Comparison of ENCODE assay signal across 21 cellular contexts in the genomic region with DNA sequence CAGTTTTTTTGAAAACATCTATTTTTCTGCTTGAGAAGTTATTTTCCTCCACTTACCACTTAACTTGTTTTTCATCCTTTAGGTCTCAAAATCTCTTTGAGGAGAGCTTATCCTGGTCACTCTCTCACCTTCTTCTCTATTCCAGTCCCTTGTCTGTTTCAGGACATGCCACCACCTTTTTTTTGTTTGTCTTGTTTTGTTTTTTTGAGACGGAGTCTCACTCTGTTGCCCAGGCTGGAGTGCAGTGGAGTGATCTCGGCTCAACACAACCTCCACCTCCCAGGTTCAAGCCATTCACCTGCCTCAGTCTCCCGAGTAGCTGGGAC. TPM values are rescaled to one million over a fixed set of nuclear protein-coding genes. Genes with fewer than 3 reads are reported as not detected.
A peak's percentile ranks its signal among the peaks of the same experiment; 100 is the strongest.
DNase-seq lines count a peak whose midpoint lies in the region; ATAC-seq, FAIRE-seq and TF ChIP-seq lines count a peak whose summit lies in the region.
"Had no signal": no experiment of that assay in that cellular context is flagged by ENCODE, and none has a peak within 500 bp of the region (broad histone marks: within the 10 kb centered on the region; RNA-seq: fewer than 3 reads in every experiment).

No MANE protein-coding gene starts in this region.

- in situ Hi-C loops in HepG2 (cut with HindIII; ENCODE audit: extremely low pct_ligation_motif_present, low pct_unique_long_range_greater_than_20kb), result no loop called here

- H3K27ac ChIP-seq in HepG2 (ENCODE audit: extremely low read length, insufficient read depth, low read length) (peak overlapping the region; percentile 83), right lobe of liver (peak overlapping the region in 1 of 3 donors; percentile 39), osteoblast (ENCODE audit: low read depth, low read length) (peak overlapping the region; percentile 69)
- no peak overlapping the region for H3K27ac ChIP-seq in CD4-positive, alpha-beta T cell (ENCODE audit: low read depth, low read length)
- H3K27ac ChIP-seq: C4-2B, Peyer's patch had no signal

- no TSS peak for BruUV-seq in HepG2 (replicated peaks; lab: Mats Ljungman, UMichigan)

- CTCF ChIA-PET in HepG2 (lab: Yijun Ruan, JAX; ENCODE audit: low intra/inter-chr PET ratio, low total read pairs), result no interaction called here
- CTCF ChIA-PET in CD4-positive, alpha-beta T cell (lab: Charles Lee), result no interaction called here

- TF ChIP-seq POLR2A in HepG2 (IDR thresholded peaks at IDR 0.05; ENCODE audit: insufficient read depth in 1 of 2, low read depth in 2 of 2, low read length in 2 of 2) (no peak), right lobe of liver (IDR thresholded peaks at IDR 0.05) (no peak)

- 91% methylated on average over 3 of the region's 3 CpGs for WGBS in HepG2 (ENCODE audit: low lambda C conversion rate)
- whole genome bisulfite sequencing in right lobe of liver (ENCODE audit: insufficient coverage, low coverage, low lambda C conversion rate, missing lambda C conversion rate), result 90% methylated on average over 2 of the region's 3 CpGs

- no peak for TF ChIP-seq RAD21 in HepG2 (CRISPR knock-in tag; IDR thresholded peaks at IDR 0.05)

- H3K4me1 Mint-ChIP-seq in chondrocyte (ENCODE audit: low read depth), result peaks cover 14% of the 10 kb centered on the region
- peaks cover 19% of the 10 kb centered on the region for H3K4me1 Mint-ChIP-seq in CD4-positive, alpha-beta T cell (ENCODE audit: low read depth)
- peaks cover 18% of the 10 kb centered on the region for H3K4me1 Mint-ChIP-seq in activated naive CD8-positive, alpha-beta T cell treated with anti-CD3 and anti-CD28 coated beads, Interleukin-2, amount 50 U/mL, for 24 hours

- ATAC-seq in HepG2 (no peak), right lobe of liver (no peak), Right ventricle myocardium inferior (no peak)
- no peak for ATAC-seq in CD4-positive, alpha-beta T cell (ENCODE audit: poor library complexity)
- ATAC-seq in activated naive CD8-positive, alpha-beta T cell treated with anti-CD3 and anti-CD28 coated beads, Interleukin-2, amount 50 U/mL, for 24 hours, result no peak

- H3K36me3 Mint-ChIP-seq in chondrocyte (ENCODE audit: low read depth), result no peaks in the 10 kb centered on the region
- peaks cover 10% of the 10 kb centered on the region for H3K36me3 Mint-ChIP-seq in CD4-positive, alpha-beta T cell (ENCODE audit: low read depth)
- no peaks in the 10 kb centered on the region for H3K36me3 Mint-ChIP-seq in activated naive CD8-positive, alpha-beta T cell treated with anti-CD3 and anti-CD28 coated beads, Interleukin-2, amount 50 U/mL, for 24 hours (ENCODE audit: low read depth)

- FAIRE-seq in HepG2 (lab: Jason Lieb, UNC), result no peak
- FAIRE-seq: A204.1, colon, TTC549 had no signal

- DNase-seq in HepG2 (ENCODE audit: low spot score), result no peak
- DNase-seq in right lobe of liver, result no peak
- no peak for DNase-seq in chondrocyte (ENCODE audit: low spot score)
- peak; percentile 5 for DNase-seq in osteoblast (ENCODE audit: insufficient read length, low spot score, missing footprints)
- no peak for DNase-seq in CD4-positive, alpha-beta T cell
- no peak for DNase-seq in NCI-H2171 (lab: John Stamatoyannopoulos, UW)
- DNase-seq in activated naive CD8-positive, alpha-beta T cell treated with anti-CD3 and anti-CD28 coated beads, Interleukin-2, amount 50 U/mL, for 24 hours, result no peak
- no peak for DNase-seq in Right ventricle myocardium inferior (ENCODE audit: missing footprints)
- DNase-seq: activated CD4-positive, alpha-beta T cell treated with anti-CD3 and anti-CD28 coated beads for 48 hours; foreskin melanocyte; NCI-H1417 treated with DMSO at 0.1 percent for 48 hours; NCI-H2171 treated with DMSO at 0.1 percent for 48 hours; NCI-H82; occipital lobe; Peyer's patch; sigmoid colon; stimulated activated CD4-positive, alpha-beta T cell treated with anti-CD3 and anti-CD28 coated beads, Interleukin-2, amount 100 ng/mL, for 48 hours had no signal

- H3K4me3 ChIP-seq in HepG2 (replicated peaks in 1 of 3; ENCODE audit: insufficient read depth in 1 of 3, low read depth in 2 of 3, low read length in 3 of 3) (no peak overlapping the region), right lobe of liver (no peak overlapping the region), osteoblast (ENCODE audit: insufficient read depth, low read length) (no peak overlapping the region)
- H3K4me3 ChIP-seq: Peyer's patch, sigmoid colon had no signal

- H3K9me3 ChIP-seq in HepG2 (ENCODE audit: low read length) (no peaks in the 10 kb centered on the region), right lobe of liver (no peaks in the 10 kb centered on the region), osteoblast (ENCODE audit: low read depth, low read length) (no peaks in the 10 kb centered on the region)
- H3K9me3 ChIP-seq in CD4-positive, alpha-beta T cell (ENCODE audit: control insufficient read depth, low read length), result no peaks in the 10 kb centered on the region
- H3K9me3 ChIP-seq: Peyer's patch, sigmoid colon had no signal

- no peak for TF ChIP-seq CTCF in HepG2 (CRISPR knock-in tag; IDR thresholded peaks at IDR 0.05)
- TF ChIP-seq CTCF in right lobe of liver (IDR thresholded peaks at IDR 0.05), result no peak
- TF ChIP-seq CTCF in chondrocyte (IDR thresholded peaks at IDR 0.05), result no peak
- TF ChIP-seq CTCF in osteoblast (IDR thresholded peaks at IDR 0.05; ENCODE audit: extremely low read depth, low read depth, low read length), result no peak
- no peak for TF ChIP-seq CTCF in CD4-positive, alpha-beta T cell (IDR thresholded peaks at IDR 0.05)

- H3K27ac Mint-ChIP-seq in chondrocyte (ENCODE audit: unreplicated experiment), result peak overlapping the region; percentile 57
- no peak overlapping the region for H3K27ac Mint-ChIP-seq in CD4-positive, alpha-beta T cell
- no peak overlapping the region for H3K27ac Mint-ChIP-seq in activated naive CD8-positive, alpha-beta T cell treated with anti-CD3 and anti-CD28 coated beads, Interleukin-2, amount 50 U/mL, for 24 hours

- H3K4me2 ChIP-seq in HepG2 (ENCODE audit: low read depth, low read length) (peak overlapping the region; percentile 59), osteoblast (ENCODE audit: insufficient read depth, low read length) (no peak overlapping the region)

- H3K9ac ChIP-seq in HepG2 (ENCODE audit: insufficient read depth, low read depth, low read length), result peak overlapping the region; percentile 61; the same call in 1 of the 2 replicates

- H3K9me3 Mint-ChIP-seq in chondrocyte (ENCODE audit: low read depth), result no peaks in the 10 kb centered on the region
- no peaks in the 10 kb centered on the region for H3K9me3 Mint-ChIP-seq in CD4-positive, alpha-beta T cell
- H3K9me3 Mint-ChIP-seq in activated naive CD8-positive, alpha-beta T cell treated with anti-CD3 and anti-CD28 coated beads, Interleukin-2, amount 50 U/mL, for 24 hours, result no peaks in the 10 kb centered on the region

- H3K27me3 ChIP-seq in HepG2 (ENCODE audit: control insufficient read depth in 1 of 2, insufficient read depth in 2 of 2, low read length in 2 of 2) (no peaks in the 10 kb centered on the region; a peak in 1 of 5 replicates), right lobe of liver (no peaks in the 10 kb centered on the region), osteoblast (ENCODE audit: insufficient read depth, low read length) (no peaks in the 10 kb centered on the region)
- no peaks in the 10 kb centered on the region for H3K27me3 ChIP-seq in CD4-positive, alpha-beta T cell (ENCODE audit: control insufficient read depth, insufficient read depth, low read length)
- H3K27me3 ChIP-seq: Peyer's patch, sigmoid colon had no signal

- intact Hi-C loops in HepG2 (cut with micrococcal nuclease; ENCODE audit: unreplicated experiment) (no loop called here), right lobe of liver (cut with DNase I) (no loop called here), Right ventricle myocardium inferior (cut with DNase I) (loop anchor here (10.0 kb wide), 1 partner anchor 459 kb away; no protein-coding TSS in a partner anchor)
- intact Hi-C loops in CD4-positive, alpha-beta T cell (cut with DNase I, micrococcal nuclease), result loop anchor here (10.0 kb wide), 3 partner anchors 141 to 549 kb away; a partner anchor contains a TSS

- no peaks in the 10 kb centered on the region for H4K20me1 ChIP-seq in HepG2 (ENCODE audit: insufficient read depth, low read length)
- no peaks in the 10 kb centered on the region for H4K20me1 ChIP-seq in osteoblast (ENCODE audit: insufficient read depth, low read length)

- H2AFZ ChIP-seq in HepG2 (ENCODE audit: low read length) (peak overlapping the region; percentile 48), osteoblast (ENCODE audit: low read length) (no peak overlapping the region)

- POLR2A ChIA-PET in HepG2 (lab: Yijun Ruan, JAX), result no interaction called here
- POLR2A ChIA-PET in CD4-positive, alpha-beta T cell (lab: Charles Lee), result interaction anchor here (0.6 kb wide), 1 partner anchor 493 kb away, joined by 3 read pairs; no protein-coding TSS in a partner anchor

- H3K4me1 ChIP-seq in HepG2 (ENCODE audit: insufficient read depth, low read length) (peaks cover 39% of the 10 kb centered on the region), right lobe of liver (peaks cover 0 to 9% (median 3%) of the 10 kb centered on the region in 4 donors), osteoblast (ENCODE audit: insufficient read depth, low read length) (peaks cover 23% of the 10 kb centered on the region)

- no peaks in the 10 kb centered on the region for H3K27me3 Mint-ChIP-seq in chondrocyte (ENCODE audit: low read depth)
- no peaks in the 10 kb centered on the region for H3K27me3 Mint-ChIP-seq in CD4-positive, alpha-beta T cell
- H3K27me3 Mint-ChIP-seq in activated naive CD8-positive, alpha-beta T cell treated with anti-CD3 and anti-CD28 coated beads, Interleukin-2, amount 50 U/mL, for 24 hours, result no peaks in the 10 kb centered on the region

- H3K79me2 ChIP-seq in HepG2 (ENCODE audit: insufficient read depth, low read length) (peaks cover 3% of the 10 kb centered on the region), osteoblast (ENCODE audit: insufficient read depth, low read length) (peaks cover 3% of the 10 kb centered on the region)

- TF ChIP-seq EP300 in HepG2 (IDR thresholded peaks at IDR 0.05; ENCODE audit: low read depth in 2 of 2, low read length in 2 of 2), result no peak
- TF ChIP-seq EP300 in HepG2 (CRISPR knock-in tag; IDR thresholded peaks at IDR 0.05; ENCODE audit: borderline replicate concordance), result no peak

- no peaks in the 10 kb centered on the region for H3K36me3 ChIP-seq in HepG2 (replicated peaks in 1 of 2; ENCODE audit: control insufficient read depth in 1 of 2, insufficient read depth in 2 of 2, low read length in 2 of 2)
- no peaks in the 10 kb centered on the region for H3K36me3 ChIP-seq in right lobe of liver
- no peaks in the 10 kb centered on the region for H3K36me3 ChIP-seq in osteoblast (ENCODE audit: insufficient read depth, low read length)
- H3K36me3 ChIP-seq: Peyer's patch, sigmoid colon had no signal

- no peak overlapping the region for H3K4me3 Mint-ChIP-seq in chondrocyte (ENCODE audit: unreplicated experiment)
- no peak overlapping the region for H3K4me3 Mint-ChIP-seq in CD4-positive, alpha-beta T cell
- no peak overlapping the region for H3K4me3 Mint-ChIP-seq in activated naive CD8-positive, alpha-beta T cell treated with anti-CD3 and anti-CD28 coated beads, Interleukin-2, amount 50 U/mL, for 24 hours

RNA-seq across cellular contexts. Expression of a gene that starts 4.6 kb away (rescaled TPM):
- total RNA-seq in HepG2 (2016; rRNA removed; fragmentation: Illumina TruSeq; extraction: Trizol) (13.4 and 13.5 TPM in 2 replicates), right lobe of liver (10 to 100 TPM; 26.2 to 44.5 (median 37.3) TPM), chondrocyte (38.7 to 46.2 TPM (median 39.6 TPM) in 3 replicates), osteoblast (82.2 and 86.5 TPM in 2 replicates), Right ventricle myocardium inferior (95.9 TPM)
- 8.7 and 9.3 TPM in 2 replicates for total RNA-seq in HepG2 (2016; cell fraction: cytosol; rRNA removed; fragmentation: Illumina TruSeq; extraction: Trizol; ENCODE audit: low read depth)
- total RNA-seq in HepG2 (2016; cell fraction: insoluble cytoplasmic fraction; rRNA removed; fragmentation: Illumina TruSeq; extraction: Trizol), result 11.7 and 11.9 TPM in 2 replicates
- 17.2 and 17.6 TPM in 2 replicates for total RNA-seq in HepG2 (2016; cell fraction: membrane; rRNA removed; fragmentation: Illumina TruSeq; extraction: Trizol)
- 9.3 and 13.9 TPM in 2 replicates for total RNA-seq in HepG2 (2016; cell fraction: nucleus; rRNA removed; fragmentation: Illumina TruSeq; extraction: Trizol)
- polyA plus RNA-seq in HepG2 (2011; rRNA removed), result 14.1 and 14.6 TPM in 2 replicates
- polyA plus RNA-seq in HepG2 (2011; cell fraction: cytosol; rRNA removed), result 12.3 and 14.8 TPM in 2 replicates
- polyA plus RNA-seq in HepG2 (2011; cell fraction: nucleus; rRNA removed), result 6.2 and 6.7 TPM in 2 replicates
- 12.5 and 13.1 TPM in 2 replicates for polyA plus RNA-seq in HepG2 (2012)
- 7.3 and 7.7 TPM in 2 replicates for polyA plus RNA-seq in HepG2 (2016; cell fraction: cytosol; fragmentation: Illumina TruSeq; extraction: Trizol; ENCODE audit: low read depth)
- polyA plus RNA-seq in HepG2 (2016; cell fraction: insoluble cytoplasmic fraction; fragmentation: Illumina TruSeq; extraction: Trizol; ENCODE audit: low read depth), result 12.8 and 13.3 TPM in 2 replicates
- polyA plus RNA-seq in HepG2 (2016; cell fraction: membrane; fragmentation: Illumina TruSeq; extraction: Trizol; ENCODE audit: low read depth), result 12.3 and 13.0 TPM in 2 replicates
- polyA plus RNA-seq in HepG2 (2016; cell fraction: nucleus; fragmentation: Illumina TruSeq; extraction: Trizol; ENCODE audit: insufficient read depth, low read depth), result 10.7 and 11.2 TPM in 2 replicates
- polyA minus RNA-seq in HepG2 (2011; rRNA and poly(A)+ RNA removed; ENCODE audit: low replicate concordance), result 22.9 and 28.7 TPM in 2 replicates
- 11.3 and 13.1 TPM in 2 replicates for polyA minus RNA-seq in HepG2 (2011; cell fraction: cytosol; rRNA and poly(A)+ RNA removed)
- 15.7 and 16.4 TPM in 2 replicates for polyA minus RNA-seq in HepG2 (2011; cell fraction: nucleus; rRNA and poly(A)+ RNA removed)
- 10 to 100 TPM in 1 of 2 experiments, 1 to 10 TPM in 1; 8.1 to 10.0 TPM for total RNA-seq in CD4-positive, alpha-beta T cell

RNA-seq across cellular contexts. Expression of a gene that starts 5.4 kb away (rescaled TPM):
- total RNA-seq in HepG2 (2016; rRNA removed; fragmentation: Illumina TruSeq; extraction: Trizol) (90.9 and 134 TPM in 2 replicates), right lobe of liver (10 to 100 TPM; 30.8 to 87.3 (median 44.0) TPM), chondrocyte (118 to 125 TPM (median 120 TPM) in 3 replicates), osteoblast (120 and 147 TPM in 2 replicates), Right ventricle myocardium inferior (200 TPM)
- total RNA-seq in HepG2 (2016; cell fraction: cytosol; rRNA removed; fragmentation: Illumina TruSeq; extraction: Trizol; ENCODE audit: low read depth), result 16.2 and 17.3 TPM in 2 replicates
- 91.3 and 151 TPM in 2 replicates for total RNA-seq in HepG2 (2016; cell fraction: insoluble cytoplasmic fraction; rRNA removed; fragmentation: Illumina TruSeq; extraction: Trizol)
- total RNA-seq in HepG2 (2016; cell fraction: membrane; rRNA removed; fragmentation: Illumina TruSeq; extraction: Trizol), result 27.2 and 27.7 TPM in 2 replicates
- total RNA-seq in HepG2 (2016; cell fraction: nucleus; rRNA removed; fragmentation: Illumina TruSeq; extraction: Trizol), result 39.2 and 45.9 TPM in 2 replicates
- 67.2 and 69.3 TPM in 2 replicates for polyA plus RNA-seq in HepG2 (2011; rRNA removed)
- polyA plus RNA-seq in HepG2 (2011; cell fraction: cytosol; rRNA removed), result 55.4 and 71.3 TPM in 2 replicates
- polyA plus RNA-seq in HepG2 (2011; cell fraction: nucleus; rRNA removed), result 15.4 and 18.8 TPM in 2 replicates
- 68.2 and 73.3 TPM in 2 replicates for polyA plus RNA-seq in HepG2 (2012)
- 7.5 and 7.7 TPM in 2 replicates for polyA plus RNA-seq in HepG2 (2016; cell fraction: cytosol; fragmentation: Illumina TruSeq; extraction: Trizol; ENCODE audit: low read depth)
- 144 and 152 TPM in 2 replicates for polyA plus RNA-seq in HepG2 (2016; cell fraction: insoluble cytoplasmic fraction; fragmentation: Illumina TruSeq; extraction: Trizol; ENCODE audit: low read depth)
- 14.8 and 15.1 TPM in 2 replicates for polyA plus RNA-seq in HepG2 (2016; cell fraction: membrane; fragmentation: Illumina TruSeq; extraction: Trizol; ENCODE audit: low read depth)
- polyA plus RNA-seq in HepG2 (2016; cell fraction: nucleus; fragmentation: Illumina TruSeq; extraction: Trizol; ENCODE audit: insufficient read depth, low read depth), result 60.0 and 63.8 TPM in 2 replicates
- 53.2 and 88.3 TPM in 2 replicates for polyA minus RNA-seq in HepG2 (2011; rRNA and poly(A)+ RNA removed; ENCODE audit: low replicate concordance)
- polyA minus RNA-seq in HepG2 (2011; cell fraction: cytosol; rRNA and poly(A)+ RNA removed), result 26.9 and 29.5 TPM in 2 replicates
- polyA minus RNA-seq in HepG2 (2011; cell fraction: nucleus; rRNA and poly(A)+ RNA removed), result 24.2 and 38.3 TPM in 2 replicates
- total RNA-seq in CD4-positive, alpha-beta T cell, result 10 to 100 TPM; 48.4 to 50.8 TPM

Comparison
In these comparisons a context has a peak if more than half of its experiments do, and no peak if none do; other contexts are left out.
1. intact Hi-C loops: an anchor here in CD4-positive, alpha-beta T cell (10.0 kb wide) and Right ventricle myocardium inferior (10.0 kb wide); none called in HepG2 and right lobe of liver.